24 cellular contexts compared by ENCODE assay signal in genomic region chr4:184142121-184143000, GRCh38.
DNase-seq lines count a peak whose midpoint lies in the region; ATAC-seq, FAIRE-seq and TF ChIP-seq lines count a peak whose summit lies in the region.
"Had no signal": no experiment of that assay in that cellular context is flagged by ENCODE, and none has a peak within 500 bp of the region (broad histone marks: within the 10 kb centered on the region; RNA-seq: fewer than 3 reads in every experiment).

No MANE protein-coding gene starts in this region.

- no peak for TF ChIP-seq CTCF in upper lobe of right lung (IDR thresholded peaks at IDR 0.05)

- no peaks in the 10 kb centered on the region for H3K36me3 Mint-ChIP-seq in activated CD4-positive, alpha-beta T cell treated with anti-CD3 and anti-CD28 coated beads, Interleukin-2, amount 10 ng/mL, durations not matched to agents 24 days and 14 days (ENCODE audit: low read depth)

- H3K4me1 ChIP-seq in small intestine (ENCODE audit: control insufficient read depth in 2 of 2, insufficient read depth in 1 of 2, low read depth in 1 of 2, low read length in 1 of 2) (no peaks in the 10 kb centered on the region), upper lobe of right lung (no peaks in the 10 kb centered on the region)
- H3K4me1 ChIP-seq: BLaER1 had no signal

- H3K27ac ChIP-seq in small intestine (ENCODE audit: low read depth in 1 of 2, low read length in 1 of 2) (no peak overlapping the region), upper lobe of right lung (no peak overlapping the region)
- H3K27ac ChIP-seq: BLaER1, HL-60, PC-9, RWPE1 had no signal

- ATAC-seq in upper lobe of right lung, result no peak

- no peaks in the 10 kb centered on the region for H3K36me3 ChIP-seq in small intestine (ENCODE audit: control insufficient read depth in 2 of 2, insufficient read depth in 2 of 2, low read length in 2 of 2)
- H3K36me3 ChIP-seq in upper lobe of right lung, result no peaks in the 10 kb centered on the region
- H3K36me3 ChIP-seq: BLaER1 had no signal

- H3K4me1 Mint-ChIP-seq in activated CD4-positive, alpha-beta T cell treated with anti-CD3 and anti-CD28 coated beads, Interleukin-2, amount 10 ng/mL, durations not matched to agents 24 days and 14 days, result no peaks in the 10 kb centered on the region
- H3K4me1 Mint-ChIP-seq: CD8-positive, alpha-beta memory T cell; IgD-negative memory B cell had no signal

- H3K4me3 ChIP-seq in small intestine (ENCODE audit: low read depth in 1 of 2, low read length in 2 of 2) (no peak overlapping the region), upper lobe of right lung (no peak overlapping the region)
- H3K4me3 ChIP-seq: BLaER1, PC-9 had no signal

- FAIRE-seq in small intestine (lab: Jason Lieb, UNC), result no peak
- FAIRE-seq: A204.1, GM19239 had no signal

- peak; percentile 44 for DNase-seq in activated CD4-positive, alpha-beta T cell treated with anti-CD3 and anti-CD28 coated beads, Interleukin-2, amount 10 ng/mL, durations not matched to agents 24 days and 14 days
- DNase-seq in activated CD4-positive, alpha-beta T cell treated with anti-CD3 and anti-CD28 coated beads, Interleukin-2, amount 50 U/mL, for 48 hours, result no peak
- DNase-seq in NCI-H2107 (lab: John Stamatoyannopoulos, UW) (peak; percentile 5), NCI-H82 (lab: John Stamatoyannopoulos, UW) (peak; percentile 77), small intestine (peak; percentile 61), upper lobe of right lung (no peak)
- no peak for DNase-seq in stimulated activated CD4-positive, alpha-beta T cell treated with anti-CD3 and anti-CD28 coated beads, Interleukin-2, amount 100 ng/mL, for 48 hours
- DNase-seq in activated CD8-positive, alpha-beta memory T cell treated with anti-CD3 and anti-CD28 coated beads for 24 hours, result no peak
- DNase-seq: CD8-positive, alpha-beta memory T cell; GF-D8; H9; Karpas-422; NCI-H1694 treated with DMSO at 0.1 percent for 48 hours; NCI-H446 treated with DMSO at 0.1 percent for 48 hours; NCI-H748 treated with DMSO at 0.1 percent for 48 hours; PC-9; SIG-M5; T-helper 1 cell had no signal

- H3K4me3 Mint-ChIP-seq in activated CD4-positive, alpha-beta T cell treated with anti-CD3 and anti-CD28 coated beads, Interleukin-2, amount 10 ng/mL, durations not matched to agents 24 days and 14 days, result no peak overlapping the region
- H3K4me3 Mint-ChIP-seq: CD8-positive, alpha-beta memory T cell; H9; IgD-negative memory B cell had no signal

- no peaks in the 10 kb centered on the region for H3K9me3 ChIP-seq in small intestine (ENCODE audit: control insufficient read depth, low read depth)
- no peaks in the 10 kb centered on the region for H3K9me3 ChIP-seq in upper lobe of right lung

- H3K27me3 Mint-ChIP-seq in activated CD4-positive, alpha-beta T cell treated with anti-CD3 and anti-CD28 coated beads, Interleukin-2, amount 10 ng/mL, durations not matched to agents 24 days and 14 days, result no peaks in the 10 kb centered on the region
- H3K27me3 Mint-ChIP-seq: IgD-negative memory B cell had no signal

- H3K9me3 Mint-ChIP-seq in activated CD4-positive, alpha-beta T cell treated with anti-CD3 and anti-CD28 coated beads, Interleukin-2, amount 10 ng/mL, durations not matched to agents 24 days and 14 days, result peaks cover 4% of the 10 kb centered on the region

- intact Hi-C loops in activated CD4-positive, alpha-beta T cell treated with anti-CD3 and anti-CD28 coated beads, Interleukin-2, amount 10 ng/mL, durations not matched to agents 24 days and 14 days (cut with micrococcal nuclease), result no loop called here
- intact Hi-C loops in upper lobe of right lung (cut with DNase I), result no loop called here

- H3K27me3 ChIP-seq in small intestine (ENCODE audit: control insufficient read depth in 2 of 2, insufficient read depth in 2 of 2, low read length in 2 of 2) (no peaks in the 10 kb centered on the region), upper lobe of right lung (no peaks in the 10 kb centered on the region)
- H3K27me3 ChIP-seq: BLaER1 had no signal

- WGBS in small intestine, 3 donors, result 47 to 78% (median 53%) methylated on average over 18 of the region's 18 CpGs

- no peak overlapping the region for H3K27ac Mint-ChIP-seq in activated CD4-positive, alpha-beta T cell treated with anti-CD3 and anti-CD28 coated beads, Interleukin-2, amount 10 ng/mL, durations not matched to agents 24 days and 14 days
- H3K27ac Mint-ChIP-seq: CD8-positive, alpha-beta memory T cell; H9 had no signal

Comparison
In these comparisons a context has a peak if more than half of its experiments do, and no peak if none do; other contexts are left out.
1. DNase-seq: peak in activated CD4-positive, alpha-beta T cell treated with anti-CD3 and anti-CD28 coated beads, Interleukin-2, amount 10 ng/mL, durations not matched to agents 24 days and 14 days (single experiment), NCI-H2107 (single experiment), NCI-H82 (single experiment) and small intestine (single experiment); none in activated CD4-positive, alpha-beta T cell treated with anti-CD3 and anti-CD28 coated beads, Interleukin-2, amount 50 U/mL, for 48 hours (0 of 2), upper lobe of right lung (single experiment), stimulated activated CD4-positive, alpha-beta T cell treated with anti-CD3 and anti-CD28 coated beads, Interleukin-2, amount 100 ng/mL, for 48 hours (0 of 2) and activated CD8-positive, alpha-beta memory T cell treated with anti-CD3 and anti-CD28 coated beads for 24 hours (single experiment).